ENCODE assay signal across 17 cellular contexts in genomic region chr12:18658179-18658578, GRCh38.
"Had no signal": no experiment of that assay in that cellular context is flagged by ENCODE, and none has a peak within 500 bp of the region (broad histone marks: within the 10 kb centered on the region; RNA-seq: fewer than 3 reads in every experiment).

No MANE protein-coding gene starts in this region.

- H3K4me1 ChIP-seq: colonic mucosa, esophagus muscularis mucosa, foreskin keratinocyte, gastroesophageal sphincter, heart right ventricle, left lung, lower lobe of right lung had no signal

- H3K9me3 ChIP-seq: colonic mucosa, gastroesophageal sphincter, lower lobe of right lung had no signal

- H3K36me3 ChIP-seq: colonic mucosa, esophagus muscularis mucosa, gastroesophageal sphincter, heart right ventricle, left lung, lower lobe of right lung had no signal

- H3K27ac ChIP-seq: colonic mucosa, esophagus muscularis mucosa, foreskin keratinocyte, gastroesophageal sphincter, heart right ventricle, left lung, lower lobe of right lung had no signal

- H3K27me3 ChIP-seq: colonic mucosa, esophagus muscularis mucosa, foreskin keratinocyte, gastroesophageal sphincter, heart right ventricle, left lung had no signal

- DNase-seq: colonic mucosa; cortex of kidney; effector CD8-positive, alpha-beta T cell; effector memory CD8-positive, alpha-beta T cell; foreskin keratinocyte; heart right ventricle; hippocampal formation; left cardiac atrium; left lung; left ventricle myocardium superior; lower lobe of right lung; mesenchymal stem cell; midbrain; naive B cell had no signal

- H3K4me3 Mint-ChIP-seq: dendritic cell treated with granulocyte-macrophage colony-stimulating factor and Interleukin-4, amounts not matched to agents 40 ng/mL and 50 ng/mL, for 4 days; effector memory CD8-positive, alpha-beta T cell; naive B cell had no signal

- H3K4me1 Mint-ChIP-seq: naive B cell had no signal

- H3K27ac Mint-ChIP-seq: dendritic cell treated with granulocyte-macrophage colony-stimulating factor and Interleukin-4, amounts not matched to agents 40 ng/mL and 50 ng/mL, for 4 days; effector memory CD8-positive, alpha-beta T cell; naive B cell had no signal

- H3K27me3 Mint-ChIP-seq: dendritic cell treated with granulocyte-macrophage colony-stimulating factor and Interleukin-4, amounts not matched to agents 40 ng/mL and 50 ng/mL, for 4 days; effector memory CD8-positive, alpha-beta T cell; naive B cell had no signal

- H3K4me3 ChIP-seq: colonic mucosa, esophagus muscularis mucosa, gastroesophageal sphincter, heart right ventricle, left lung, lower lobe of right lung had no signal

- ATAC-seq: effector memory CD8-positive, alpha-beta T cell; gastroesophageal sphincter; heart right ventricle; left cardiac atrium; left lung; left ventricle myocardium superior; lower lobe of right lung had no signal
